Comparison of ENCODE assay signal across 20 cellular contexts in genomic region chr13:38401276-38401675, GRCh38.
"Had no signal": no experiment of that assay in that cellular context is flagged by ENCODE, and none has a peak within 500 bp of the region (broad histone marks: within the 10 kb centered on the region; RNA-seq: fewer than 3 reads in every experiment).

No MANE protein-coding gene starts in this region.

- H3K27ac ChIP-seq: RWPE1 had no signal

- H3K9me3 Mint-ChIP-seq: T-cell had no signal

- H3K4me3 Mint-ChIP-seq: T-cell had no signal

- H3K27ac Mint-ChIP-seq: T-cell had no signal

- H3K9ac ChIP-seq: SK-N-SH had no signal

- H3K4me2 ChIP-seq: SK-N-SH had no signal

- H3K9me3 ChIP-seq: SK-N-SH had no signal

- H3K36me3 Mint-ChIP-seq: T-cell had no signal

- DNase-seq: KBM-7, MV-4-11, NCI-H1048, NCI-H1105, NCI-H1417, NCI-H146, NCI-H1694 treated with DMSO at 0.1 percent for 48 hours, NCI-H1930, NCI-H2081, NCI-H2107, NCI-H2227 treated with DMSO at 0.1 percent for 48 hours, NCI-H510A, NCI-H524 treated with DMSO at 0.1 percent for 48 hours, NCI-H69, NCI-H774, SHP77, SK-N-SH, SW 1271, T-cell had no signal
